Comparison of ENCODE assay signal across 27 cellular contexts in genomic region chr9:131495726-131496292, GRCh38. TPM values are rescaled to one million over a fixed set of nuclear protein-coding genes. Genes with fewer than 3 reads are reported as not detected.
"Had no signal": no experiment of that assay in that cellular context is flagged by ENCODE, and none has a peak within 500 bp of the region (broad histone marks: within the 10 kb centered on the region; RNA-seq: fewer than 3 reads in every experiment).

No MANE protein-coding gene starts in this region.

- H3K4me3 Mint-ChIP-seq: activated CD4-positive, alpha-beta memory T cell treated with anti-CD3 and anti-CD28 coated beads, Interleukin-2, amount 10 ng/mL, durations not matched to agents 7 days and 5 days; activated CD4-positive, alpha-beta T cell treated with anti-CD3 and anti-CD28 coated beads for 36 hours; activated CD8-positive, alpha-beta memory T cell treated with anti-CD3 and anti-CD28 coated beads, Interleukin-2, amount 10 ng/mL, durations not matched to agents 7 days and 5 days; activated naive CD8-positive, alpha-beta T cell treated with anti-CD3 and anti-CD28 coated beads, Interleukin-2, amount 10 ng/mL, durations not matched to agents 7 days and 5 days had no signal

- H3K9me3 ChIP-seq: prostate gland, right atrium auricular region, stomach, vagina had no signal

- H3K27me3 ChIP-seq: cardiac muscle cell, right atrium auricular region, stomach, vagina had no signal

- H3K4me3 ChIP-seq: cardiac muscle cell, lung, prostate gland, right atrium auricular region, skin epidermis, stomach, vagina had no signal

- H3K27me3 Mint-ChIP-seq: activated CD4-positive, alpha-beta memory T cell treated with anti-CD3 and anti-CD28 coated beads, Interleukin-2, amount 10 ng/mL, durations not matched to agents 7 days and 5 days; activated CD4-positive, alpha-beta T cell treated with anti-CD3 and anti-CD28 coated beads for 36 hours; activated CD8-positive, alpha-beta memory T cell treated with anti-CD3 and anti-CD28 coated beads, Interleukin-2, amount 10 ng/mL, durations not matched to agents 7 days and 5 days; activated naive CD8-positive, alpha-beta T cell treated with anti-CD3 and anti-CD28 coated beads, Interleukin-2, amount 10 ng/mL, durations not matched to agents 7 days and 5 days had no signal

- DNase-seq: activated CD4-positive, alpha-beta memory T cell treated with anti-CD3 and anti-CD28 coated beads, Interleukin-2, amount 10 ng/mL, durations not matched to agents 7 days and 5 days; activated CD4-positive, alpha-beta T cell treated with anti-CD3 and anti-CD28 coated beads for 36 hours; activated CD8-positive, alpha-beta memory T cell treated with anti-CD3 and anti-CD28 coated beads, Interleukin-2, amount 10 ng/mL, durations not matched to agents 7 days and 5 days; activated naive CD4-positive, alpha-beta T cell treated with Interleukin-2 at 50 U/mL for 16 hours; activated naive CD8-positive, alpha-beta T cell treated with anti-CD3 and anti-CD28 coated beads, Interleukin-2, amount 10 ng/mL, durations not matched to agents 7 days and 5 days; activated T-cell treated with anti-CD3 and anti-CD28 coated beads, Interleukin-2, amount 50 U/mL, for 1 hour; amygdala; erythroblast; foreskin melanocyte; hypothalamus; islet precursor cell; left colon; midbrain; stomach; trophoblast cell had no signal

- H3K27ac Mint-ChIP-seq: activated CD4-positive, alpha-beta memory T cell treated with anti-CD3 and anti-CD28 coated beads, Interleukin-2, amount 10 ng/mL, durations not matched to agents 7 days and 5 days; activated CD4-positive, alpha-beta T cell treated with anti-CD3 and anti-CD28 coated beads for 36 hours; activated CD8-positive, alpha-beta memory T cell treated with anti-CD3 and anti-CD28 coated beads, Interleukin-2, amount 10 ng/mL, durations not matched to agents 7 days and 5 days; activated naive CD8-positive, alpha-beta T cell treated with anti-CD3 and anti-CD28 coated beads, Interleukin-2, amount 10 ng/mL, durations not matched to agents 7 days and 5 days; activated T-helper 2 cell treated with anti-CD3 and anti-CD28 coated beads, Interferon-gamma antibody, Interleukin-2, Interleukin-4, amounts not matched to agents 10 μg/mL and 5 μg/mL and 100 μg/mL, durations not matched to agents 14 hours and 24 hours and 36 hours had no signal

- H3K9me3 Mint-ChIP-seq: activated CD4-positive, alpha-beta memory T cell treated with anti-CD3 and anti-CD28 coated beads, Interleukin-2, amount 10 ng/mL, durations not matched to agents 7 days and 5 days; activated naive CD8-positive, alpha-beta T cell treated with anti-CD3 and anti-CD28 coated beads, Interleukin-2, amount 10 ng/mL, durations not matched to agents 7 days and 5 days; activated T-helper 2 cell treated with anti-CD3 and anti-CD28 coated beads, Interferon-gamma antibody, Interleukin-2, Interleukin-4, amounts not matched to agents 10 μg/mL and 5 μg/mL and 100 μg/mL, durations not matched to agents 14 hours and 24 hours and 36 hours had no signal

- H3K27ac ChIP-seq: cardiac muscle cell, prostate gland, right atrium auricular region, skin epidermis, stomach, vagina had no signal

- ATAC-seq: activated CD4-positive, alpha-beta T cell treated with anti-CD3 and anti-CD28 coated beads for 36 hours; activated CD8-positive, alpha-beta memory T cell treated with anti-CD3 and anti-CD28 coated beads, Interleukin-2, amount 10 ng/mL, durations not matched to agents 7 days and 5 days had no signal

- H3K4me1 ChIP-seq: prostate gland, right atrium auricular region had no signal

RNA-seq across cellular contexts. Expression of gene PRRT1B, which starts 49.5 kb away (rescaled TPM):
- total RNA-seq: activated CD4-positive, alpha-beta memory T cell treated with anti-CD3 and anti-CD28 coated beads, Interleukin-2, amount 10 ng/mL, durations not matched to agents 7 days and 5 days; activated CD4-positive, alpha-beta T cell treated with anti-CD3 and anti-CD28 coated beads for 36 hours; activated CD8-positive, alpha-beta memory T cell treated with anti-CD3 and anti-CD28 coated beads, Interleukin-2, amount 10 ng/mL, durations not matched to agents 7 days and 5 days; activated naive CD8-positive, alpha-beta T cell treated with anti-CD3 and anti-CD28 coated beads, Interleukin-2, amount 10 ng/mL, durations not matched to agents 7 days and 5 days; activated T-helper 2 cell treated with anti-CD3 and anti-CD28 coated beads, Interferon-gamma antibody, Interleukin-2, Interleukin-4, amounts not matched to agents 10 μg/mL and 5 μg/mL and 100 μg/mL, durations not matched to agents 14 hours and 24 hours and 36 hours; cardiac muscle cell; dermis microvascular lymphatic vessel endothelial cell; omental fat pad; right atrium auricular region; T-helper 1 cell treated with Interleukin-12 subunit alpha and Interleukin-12 subunit beta and Interleukin-4 antibody, amounts not matched to agents 30 ng/mL and 1 ng/mL, for 36 hours; temporal lobe; vagina had no signal
- polyA plus RNA-seq: cardiac muscle cell, neural cell had no signal
